Comparison of ENCODE assay signal across 15 cellular contexts in the genomic region with DNA sequence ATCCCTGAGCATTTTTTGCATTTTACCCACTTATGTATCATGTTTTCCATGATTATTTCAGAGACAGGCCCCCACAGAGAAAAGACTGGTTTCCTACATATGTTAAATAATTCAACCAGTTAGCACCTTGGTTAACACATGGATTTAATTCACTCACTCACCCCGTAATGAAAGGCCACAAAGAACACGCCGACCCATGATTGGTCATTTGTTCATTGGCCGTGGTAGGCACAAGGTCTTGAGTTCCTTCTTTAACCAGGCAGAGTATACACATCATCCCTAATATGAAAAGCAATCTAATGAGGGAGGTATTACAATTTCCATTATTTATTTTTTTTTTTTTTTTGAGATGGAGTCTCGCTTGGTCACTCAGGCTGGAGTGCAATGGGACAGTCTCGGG. TPM values are rescaled to one million over a fixed set of nuclear protein-coding genes. Genes with fewer than 3 reads are reported as not detected.
A peak's percentile ranks its signal among the peaks of the same experiment; 100 is the strongest.
DNase-seq lines count a peak whose midpoint lies in the region; ATAC-seq lines count a peak whose summit lies in the region.
"Had no signal": no experiment of that assay in that cellular context is flagged by ENCODE, and none has a peak within 500 bp of the region (broad histone marks: within the 10 kb centered on the region; RNA-seq: fewer than 3 reads in every experiment).

No MANE protein-coding gene starts in this region.

- H3K9me3 Mint-ChIP-seq in T-helper 1 cell treated with Interleukin-12 subunit alpha and Interleukin-12 subunit beta and Interleukin-4 antibody, amounts not matched to agents 30 μg/mL and 1 μg/mL, for 36 hours = no peaks in the 10 kb centered on the region
- no peaks in the 10 kb centered on the region for H3K9me3 Mint-ChIP-seq in activated naive CD4-positive, alpha-beta T cell treated with anti-CD3 and anti-CD28 coated beads, Interleukin-2, amount 50 U/mL, for 24 hours
- no peaks in the 10 kb centered on the region for H3K9me3 Mint-ChIP-seq in activated naive CD4-positive, alpha-beta T cell treated with anti-CD3 and anti-CD28 coated beads, Interleukin-2, amount 10 ng/mL, durations not matched to agents 7 days and 5 days
- no peaks in the 10 kb centered on the region for H3K9me3 Mint-ChIP-seq in activated T-helper 1 cell treated with anti-CD3 and anti-CD28 coated beads, Interleukin-12 subunit alpha, Interleukin-12 subunit beta, Interleukin-2, Interleukin-4 antibody, amounts not matched to agents 30 ng/mL and 10 ng/mL and 1 ng/mL, durations not matched to agents 14 hours and 24 hours and 36 hours
- H3K9me3 Mint-ChIP-seq in stimulated activated memory B cell treated with anti-CD40 and anti-IgM and Interleukin-4, amounts not matched to agents 10 μg/mL and 1 μg/mL and 100 μg/mL, for 72 hours = no peaks in the 10 kb centered on the region
- H3K9me3 Mint-ChIP-seq: CD8-positive, alpha-beta T cell; IgD-negative memory B cell had no signal

- H3K4me3 Mint-ChIP-seq in T-helper 1 cell treated with Interleukin-12 subunit alpha and Interleukin-12 subunit beta and Interleukin-4 antibody, amounts not matched to agents 30 μg/mL and 1 μg/mL, for 36 hours = no peak overlapping the region
- no peak overlapping the region for H3K4me3 Mint-ChIP-seq in activated naive CD4-positive, alpha-beta T cell treated with anti-CD3 and anti-CD28 coated beads, Interleukin-2, amount 50 U/mL, for 24 hours
- no peak overlapping the region for H3K4me3 Mint-ChIP-seq in activated naive CD4-positive, alpha-beta T cell treated with anti-CD3 and anti-CD28 coated beads, Interleukin-2, amount 10 ng/mL, durations not matched to agents 7 days and 5 days
- peak overlapping the region; percentile 49 for H3K4me3 Mint-ChIP-seq in activated T-helper 1 cell treated with anti-CD3 and anti-CD28 coated beads, Interleukin-12 subunit alpha, Interleukin-12 subunit beta, Interleukin-2, Interleukin-4 antibody, amounts not matched to agents 30 ng/mL and 10 ng/mL and 1 ng/mL, durations not matched to agents 14 hours and 24 hours and 36 hours
- no peak overlapping the region for H3K4me3 Mint-ChIP-seq in stimulated activated memory B cell treated with anti-CD40 and anti-IgM and Interleukin-4, amounts not matched to agents 10 μg/mL and 1 μg/mL and 100 μg/mL, for 72 hours
- H3K4me3 Mint-ChIP-seq: CD8-positive, alpha-beta T cell; IgD-negative memory B cell had no signal

- no peaks in the 10 kb centered on the region for H3K27me3 Mint-ChIP-seq in T-helper 1 cell treated with Interleukin-12 subunit alpha and Interleukin-12 subunit beta and Interleukin-4 antibody, amounts not matched to agents 30 μg/mL and 1 μg/mL, for 36 hours (ENCODE audit: low read depth)
- H3K27me3 Mint-ChIP-seq in activated naive CD4-positive, alpha-beta T cell treated with anti-CD3 and anti-CD28 coated beads, Interleukin-2, amount 50 U/mL, for 24 hours = no peaks in the 10 kb centered on the region
- no peaks in the 10 kb centered on the region for H3K27me3 Mint-ChIP-seq in activated naive CD4-positive, alpha-beta T cell treated with anti-CD3 and anti-CD28 coated beads, Interleukin-2, amount 10 ng/mL, durations not matched to agents 7 days and 5 days
- H3K27me3 Mint-ChIP-seq in activated T-helper 1 cell treated with anti-CD3 and anti-CD28 coated beads, Interleukin-12 subunit alpha, Interleukin-12 subunit beta, Interleukin-2, Interleukin-4 antibody, amounts not matched to agents 30 ng/mL and 10 ng/mL and 1 ng/mL, durations not matched to agents 14 hours and 24 hours and 36 hours (ENCODE audit: insufficient read depth) = no peaks in the 10 kb centered on the region
- H3K27me3 Mint-ChIP-seq in stimulated activated memory B cell treated with anti-CD40 and anti-IgM and Interleukin-4, amounts not matched to agents 10 μg/mL and 1 μg/mL and 100 μg/mL, for 72 hours = no peaks in the 10 kb centered on the region
- H3K27me3 Mint-ChIP-seq: IgD-negative memory B cell had no signal

- DNase-seq in T-helper 1 cell (no peak), SIG-M5 (lab: John Stamatoyannopoulos, UW) (no peak), MV-4-11 (lab: John Stamatoyannopoulos, UW) (no peak)
- DNase-seq in activated naive CD4-positive, alpha-beta T cell treated with anti-CD3 and anti-CD28 coated beads, Interleukin-2, amount 10 ng/mL, durations not matched to agents 7 days and 5 days = no peak
- DNase-seq in activated T-helper 1 cell treated with anti-CD3 and anti-CD28 coated beads, Interleukin-12 subunit alpha, Interleukin-12 subunit beta, Interleukin-2, Interleukin-4 antibody, amounts not matched to agents 30 ng/mL and 10 ng/mL and 1 ng/mL, durations not matched to agents 14 hours and 24 hours and 36 hours (ENCODE audit: low spot score) = no peak
- DNase-seq: CD8-positive, alpha-beta T cell; GF-D8; NCI-H1417 treated with DMSO at 0.1 percent for 48 hours; NCI-H2081; NCI-H510A treated with DMSO at 0.1 percent for 48 hours had no signal

- H3K36me3 Mint-ChIP-seq in T-helper 1 cell treated with Interleukin-12 subunit alpha and Interleukin-12 subunit beta and Interleukin-4 antibody, amounts not matched to agents 30 μg/mL and 1 μg/mL, for 36 hours (ENCODE audit: low read depth) = peaks cover 15% of the 10 kb centered on the region
- H3K36me3 Mint-ChIP-seq in activated naive CD4-positive, alpha-beta T cell treated with anti-CD3 and anti-CD28 coated beads, Interleukin-2, amount 50 U/mL, for 24 hours = peaks cover 8% of the 10 kb centered on the region
- H3K36me3 Mint-ChIP-seq in activated naive CD4-positive, alpha-beta T cell treated with anti-CD3 and anti-CD28 coated beads, Interleukin-2, amount 10 ng/mL, durations not matched to agents 7 days and 5 days = peaks cover 10% of the 10 kb centered on the region
- H3K36me3 Mint-ChIP-seq in activated T-helper 1 cell treated with anti-CD3 and anti-CD28 coated beads, Interleukin-12 subunit alpha, Interleukin-12 subunit beta, Interleukin-2, Interleukin-4 antibody, amounts not matched to agents 30 ng/mL and 10 ng/mL and 1 ng/mL, durations not matched to agents 14 hours and 24 hours and 36 hours (ENCODE audit: low read depth) = peaks cover 35% of the 10 kb centered on the region
- peaks cover 11% of the 10 kb centered on the region for H3K36me3 Mint-ChIP-seq in stimulated activated memory B cell treated with anti-CD40 and anti-IgM and Interleukin-4, amounts not matched to agents 10 μg/mL and 1 μg/mL and 100 μg/mL, for 72 hours
- H3K36me3 Mint-ChIP-seq: IgD-negative memory B cell had no signal

- peak overlapping the region; percentile 31 for H3K27ac Mint-ChIP-seq in T-helper 1 cell treated with Interleukin-12 subunit alpha and Interleukin-12 subunit beta and Interleukin-4 antibody, amounts not matched to agents 30 μg/mL and 1 μg/mL, for 36 hours
- H3K27ac Mint-ChIP-seq in activated naive CD4-positive, alpha-beta T cell treated with anti-CD3 and anti-CD28 coated beads, Interleukin-2, amount 50 U/mL, for 24 hours = peak overlapping the region; percentile 43
- no peak overlapping the region for H3K27ac Mint-ChIP-seq in activated naive CD4-positive, alpha-beta T cell treated with anti-CD3 and anti-CD28 coated beads, Interleukin-2, amount 10 ng/mL, durations not matched to agents 7 days and 5 days
- H3K27ac Mint-ChIP-seq in activated T-helper 1 cell treated with anti-CD3 and anti-CD28 coated beads, Interleukin-12 subunit alpha, Interleukin-12 subunit beta, Interleukin-2, Interleukin-4 antibody, amounts not matched to agents 30 ng/mL and 10 ng/mL and 1 ng/mL, durations not matched to agents 14 hours and 24 hours and 36 hours = peak overlapping the region; percentile 90
- H3K27ac Mint-ChIP-seq in stimulated activated memory B cell treated with anti-CD40 and anti-IgM and Interleukin-4, amounts not matched to agents 10 μg/mL and 1 μg/mL and 100 μg/mL, for 72 hours = peak overlapping the region; percentile 71

- no peak for ATAC-seq in stimulated activated memory B cell treated with anti-CD40 and anti-IgM and Interleukin-4, amounts not matched to agents 10 μg/mL and 1 μg/mL and 100 μg/mL, for 72 hours
- ATAC-seq: CD8-positive, alpha-beta T cell; Panc1 had no signal

- H3K4me1 Mint-ChIP-seq in T-helper 1 cell treated with Interleukin-12 subunit alpha and Interleukin-12 subunit beta and Interleukin-4 antibody, amounts not matched to agents 30 μg/mL and 1 μg/mL, for 36 hours (ENCODE audit: low read depth) = peaks cover 38% of the 10 kb centered on the region
- H3K4me1 Mint-ChIP-seq in activated naive CD4-positive, alpha-beta T cell treated with anti-CD3 and anti-CD28 coated beads, Interleukin-2, amount 50 U/mL, for 24 hours = peaks cover 53% of the 10 kb centered on the region
- H3K4me1 Mint-ChIP-seq in activated naive CD4-positive, alpha-beta T cell treated with anti-CD3 and anti-CD28 coated beads, Interleukin-2, amount 10 ng/mL, durations not matched to agents 7 days and 5 days = peaks cover 21% of the 10 kb centered on the region
- peaks cover 72% of the 10 kb centered on the region for H3K4me1 Mint-ChIP-seq in activated T-helper 1 cell treated with anti-CD3 and anti-CD28 coated beads, Interleukin-12 subunit alpha, Interleukin-12 subunit beta, Interleukin-2, Interleukin-4 antibody, amounts not matched to agents 30 ng/mL and 10 ng/mL and 1 ng/mL, durations not matched to agents 14 hours and 24 hours and 36 hours (ENCODE audit: low read depth)
- H3K4me1 Mint-ChIP-seq in stimulated activated memory B cell treated with anti-CD40 and anti-IgM and Interleukin-4, amounts not matched to agents 10 μg/mL and 1 μg/mL and 100 μg/mL, for 72 hours = peaks cover 54% of the 10 kb centered on the region

- intact Hi-C loops in activated T-helper 1 cell treated with anti-CD3 and anti-CD28 coated beads, Interleukin-12 subunit alpha, Interleukin-12 subunit beta, Interleukin-2, Interleukin-4 antibody, amounts not matched to agents 30 ng/mL and 10 ng/mL and 1 ng/mL, durations not matched to agents 14 hours and 24 hours and 36 hours (cut with micrococcal nuclease) = loop anchor here (1.0 to 5.0 kb wide), 9 partner anchors 10 to 341 kb away; a partner anchor contains a TSS

- CTCF ChIA-PET in activated naive CD4-positive, alpha-beta T cell treated with anti-CD3 and anti-CD28 coated beads, Interleukin-2, amount 10 ng/mL, durations not matched to agents 7 days and 5 days (lab: Charles Lee) = interaction anchor here (1.3 to 1.5 kb wide), 2 partner anchors 19 to 42 kb away, joined by 3 read pairs; no protein-coding TSS in a partner anchor

RNA-seq across cellular contexts. Expression of a gene that starts 50.6 kb away (rescaled TPM):
- 324 and 331 TPM in 2 replicates for total RNA-seq in activated T-helper 1 cell treated with anti-CD3 and anti-CD28 coated beads, Interleukin-12 subunit alpha, Interleukin-12 subunit beta, Interleukin-2, Interleukin-4 antibody, amounts not matched to agents 30 ng/mL and 10 ng/mL and 1 ng/mL, durations not matched to agents 14 hours and 24 hours and 36 hours
